ENCODE assay signal across 8 cellular contexts in the genomic region with DNA sequence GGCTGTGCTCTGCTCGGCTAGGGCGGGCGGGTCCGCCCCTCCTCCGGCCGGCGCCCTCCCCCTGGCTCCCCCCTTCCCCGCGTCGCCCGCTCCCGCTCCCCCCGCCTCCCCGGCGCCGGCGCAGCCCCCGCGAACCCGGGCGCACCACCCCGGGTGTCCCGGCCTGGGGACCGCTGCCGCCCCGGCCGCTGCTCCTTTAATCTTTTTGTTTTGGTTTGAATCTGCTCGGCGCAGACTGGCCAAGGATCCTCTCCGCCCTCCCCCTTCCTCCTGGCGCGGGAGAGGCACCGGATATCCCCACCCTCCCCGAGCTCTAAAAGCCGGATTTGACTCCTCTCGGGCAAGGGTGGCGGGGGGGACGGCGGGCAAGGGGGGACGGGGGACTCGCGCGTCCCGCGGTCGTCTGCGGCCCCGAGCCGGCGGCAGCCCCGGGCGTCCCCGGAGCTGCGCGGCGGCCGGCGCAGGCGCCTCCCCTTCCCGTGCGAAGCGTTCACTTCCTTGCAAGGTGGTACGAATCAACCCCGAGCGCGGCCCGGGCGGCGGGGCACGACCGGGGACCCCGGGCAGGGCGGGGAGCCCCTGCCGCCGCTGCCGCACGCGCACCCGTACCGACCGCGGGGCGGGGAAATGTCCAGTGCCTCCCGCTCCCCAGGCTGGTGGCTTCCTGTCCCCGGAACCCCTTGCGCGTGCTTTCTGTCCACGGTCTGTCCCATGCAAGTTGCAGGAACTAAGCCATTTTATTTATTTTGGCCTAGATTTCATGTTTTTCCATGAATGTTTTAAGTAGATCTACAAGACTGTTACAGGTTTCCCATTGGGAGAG. TPM values are rescaled to one million over a fixed set of nuclear protein-coding genes. Genes with fewer than 3 reads are reported as not detected.
DNase-seq lines count a peak whose midpoint lies in the region; ATAC-seq and TF ChIP-seq lines count a peak whose summit lies in the region.

A gene with protein sequence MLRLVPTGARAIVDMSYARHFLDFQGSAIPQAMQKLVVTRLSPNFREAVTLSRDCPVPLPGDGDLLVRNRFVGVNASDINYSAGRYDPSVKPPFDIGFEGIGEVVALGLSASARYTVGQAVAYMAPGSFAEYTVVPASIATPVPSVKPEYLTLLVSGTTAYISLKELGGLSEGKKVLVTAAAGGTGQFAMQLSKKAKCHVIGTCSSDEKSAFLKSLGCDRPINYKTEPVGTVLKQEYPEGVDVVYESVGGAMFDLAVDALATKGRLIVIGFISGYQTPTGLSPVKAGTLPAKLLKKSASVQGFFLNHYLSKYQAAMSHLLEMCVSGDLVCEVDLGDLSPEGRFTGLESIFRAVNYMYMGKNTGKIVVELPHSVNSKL (minus strand): TSS at position 11 of the 823 bp plus-strand sequence. CDS start 81 bp downstream, outside the sequence.

- H3K36me3 ChIP-seq in BJ (ENCODE audit: control insufficient read depth, insufficient read depth, low read length), result peaks cover 3% of the 10 kb centered on the region

- no peak for DNase-seq in BJ (ENCODE audit: low read depth)
- peak; percentile 92 for DNase-seq in NCI-H748 (lab: John Stamatoyannopoulos, UW; ENCODE audit: unreplicated experiment)
- peak; percentile 64 for DNase-seq in activated CD4-positive, alpha-beta T cell treated with anti-CD3 and anti-CD28 coated beads, Interleukin-2, amount 50 U/mL, for 1 hour
- DNase-seq in cortex of kidney (lab: John Stamatoyannopoulos, UW), result peak; percentile 62
- DNase-seq in left kidney (ENCODE audit: low read depth, low spot score), result peak; percentile 97
- DNase-seq in stimulated activated CD4-positive, alpha-beta T cell treated with anti-CD3 and anti-CD28 coated beads, Interleukin-2, amount 100 ng/mL, for 4 hours (ENCODE audit: low read depth), result peak; percentile 51

- peak within 1 kb of the TSS; percentile 68 for H3K4me3 ChIP-seq in BJ (ENCODE audit: low read depth, low read length)

- ATAC-seq in GM19324 (IDR thresholded peaks at IDR 0.05; ENCODE audit: low FRiP score, unreplicated experiment) (peak; percentile 63), HG03442 (IDR thresholded peaks at IDR 0.05; ENCODE audit: unreplicated experiment) (peak; percentile 38)

- POLR2A ChIA-PET in BJ (lab: Charles Lee), result no interaction called here

- no peaks in the 10 kb centered on the region for H3K27me3 ChIP-seq in BJ (ENCODE audit: control insufficient read depth, insufficient read depth, low read length)

- CTCF ChIA-PET in BJ (lab: Yijun Ruan, JAX), result interaction anchor here (0.7 to 1.4 kb wide), 4 partner anchors 8 to 270 kb away, joined by 3 to 5 read pairs (median 3); no protein-coding TSS in a partner anchor

- no peak for TF ChIP-seq CTCF in BJ (IDR thresholded peaks at IDR 0.05; ENCODE audit: insufficient read depth, low read depth, low read length)

RNA-seq across cellular contexts. Expression of the gene that starts here (rescaled TPM):
- polyA plus RNA-seq in BJ (2011; rRNA removed), result 63.0 and 70.3 TPM in 2 replicates
- 58.4 and 99.1 TPM in 2 replicates for polyA minus RNA-seq in BJ (2011; rRNA and poly(A)+ RNA removed)
